ENCODE assay signal across 1 cellular context in genomic region chr16:82329504-82330192, GRCh38.
TF ChIP-seq lines count a peak whose summit lies in the region.

No MANE protein-coding gene starts in this region.

TF ChIP-seq in HepG2, 621 proteins besides CTCF, POLR2A, EP300 and RAD21 (continued from another document and continues in another):
- TF ChIP-seq PRDM15 (CRISPR knock-in tag; IDR thresholded peaks at IDR 0.05) (no peak), NFE2L2 (IDR thresholded peaks at IDR 0.05; ENCODE audit: low read length) (no peak), ZNF3 (CRISPR knock-in tag; IDR thresholded peaks at IDR 0.05) (peak; percentile 54; the same call in 1 of the 2 replicates), ZNF10 (CRISPR knock-in tag; IDR thresholded peaks at IDR 0.05; ENCODE audit: borderline replicate concordance, low read depth) (no peak), ZBTB20 (CRISPR knock-in tag; IDR thresholded peaks at IDR 0.05; ENCODE audit: borderline replicate concordance, low read depth) (0 out of 2 replicates have a peak, but pooled peaks have one; percentile 30), HDAC2 (CRISPR knock-in tag; IDR thresholded peaks at IDR 0.05) (peak; percentile 42; the same call in 1 of the 2 replicates), ARID3A (IDR thresholded peaks at IDR 0.05; ENCODE audit: low read depth, low read length) (peak; percentile 37; the same call in 1 of the 2 replicates), CCAR2 (optimal IDR thresholded peaks at IDR 0.05; ENCODE audit: low read depth, low read length) (no peak), CEBPG (CRISPR knock-in tag; IDR thresholded peaks at IDR 0.05) (peak; percentile 52; the same call in 1 of the 2 replicates), ZBTB8A (CRISPR knock-in tag; IDR thresholded peaks at IDR 0.05; ENCODE audit: borderline replicate concordance, low read depth) (no peak), ATF6 (CRISPR knock-in tag; conservative IDR thresholded peaks at IDR 0.05) (no peak), ZNF891 (CRISPR knock-in tag; IDR thresholded peaks at IDR 0.05) (no peak), RAD51 (IDR thresholded peaks at IDR 0.05; ENCODE audit: borderline replicate concordance) (no peak), NPAS2 (CRISPR knock-in tag; IDR thresholded peaks at IDR 0.05; ENCODE audit: borderline replicate concordance) (no peak), ETS1 (CRISPR knock-in tag; IDR thresholded peaks at IDR 0.05) (no peak), ZNF142 (CRISPR knock-in tag; IDR thresholded peaks at IDR 0.05) (no peak), TFAP4 (IDR thresholded peaks at IDR 0.05; ENCODE audit: borderline replicate concordance, low read depth) (no peak), THAP8 (CRISPR knock-in tag; IDR thresholded peaks at IDR 0.05; ENCODE audit: borderline replicate concordance) (no peak), HMG20B (CRISPR knock-in tag; conservative IDR thresholded peaks at IDR 0.05) (no peak), ZNF629 (CRISPR knock-in tag; conservative IDR thresholded peaks at IDR 0.05) (no peak), ZNF414 (CRISPR knock-in tag; IDR thresholded peaks at IDR 0.05) (no peak), ZNF33B (CRISPR knock-in tag; IDR thresholded peaks at IDR 0.05) (no peak), HINFP (CRISPR knock-in tag; IDR thresholded peaks at IDR 0.05; ENCODE audit: low read depth) (no peak), ZMAT5 (CRISPR knock-in tag; IDR thresholded peaks at IDR 0.05; ENCODE audit: borderline replicate concordance, low read depth) (no peak), SMARCC2 (IDR thresholded peaks at IDR 0.05) (no peak), ZNF782 (CRISPR knock-in tag; IDR thresholded peaks at IDR 0.05; ENCODE audit: borderline replicate concordance) (peak; percentile 53; the same call in 1 of the 2 replicates), ATRX (CRISPR knock-in tag; IDR thresholded peaks at IDR 0.05; ENCODE audit: borderline replicate concordance) (no peak), ZNF296 (CRISPR knock-in tag; conservative IDR thresholded peaks at IDR 0.05) (no peak), SATB2 (CRISPR knock-in tag; IDR thresholded peaks at IDR 0.05) (no peak), AKAP8 (CRISPR knock-in tag; IDR thresholded peaks at IDR 0.05) (no peak), SP5 (CRISPR knock-in tag; IDR thresholded peaks at IDR 0.05; ENCODE audit: borderline replicate concordance, low read depth) (peak; percentile 24; the same call in 1 of the 2 replicates), THAP7 (CRISPR knock-in tag; IDR thresholded peaks at IDR 0.05) (no peak), PAF1 (CRISPR knock-in tag; IDR thresholded peaks at IDR 0.05) (no peak), TBL1XR1 (IDR thresholded peaks at IDR 0.05; ENCODE audit: borderline replicate concordance, low read length, partially characterized antibody) (no peak), FOSL1 (CRISPR knock-in tag; IDR thresholded peaks at IDR 0.05; ENCODE audit: borderline replicate concordance) (no peak), CREB3 (CRISPR knock-in tag; IDR thresholded peaks at IDR 0.05) (no peak), AGO1 (IDR thresholded peaks at IDR 0.05; ENCODE audit: low read depth, low read length, poor library complexity, severe bottlenecking) (no peak), LCORL (IDR thresholded peaks at IDR 0.05) (no peak), LCORL (CRISPR knock-in tag; IDR thresholded peaks at IDR 0.05) (no peak)
